In genomic region chr20:10659651-10660601, GRCh38 we compare ENCODE assay signal across 17 cellular contexts. TPM values are rescaled to one million over a fixed set of nuclear protein-coding genes. Genes with fewer than 3 reads are reported as not detected.
DNase-seq lines count a peak whose midpoint lies in the region; ATAC-seq and TF ChIP-seq lines count a peak whose summit lies in the region.
"Had no signal": no experiment of that assay in that cellular context is flagged by ENCODE, and none has a peak within 500 bp of the region (broad histone marks: within the 10 kb centered on the region; RNA-seq: fewer than 3 reads in every experiment).

No MANE protein-coding gene starts in this region.

- ATAC-seq in Right ventricle myocardium inferior = no peak
- ATAC-seq in upper lobe of left lung (ENCODE audit: low FRiP score in 2 of 2) = peak; percentile 50 to 88
- ATAC-seq in HG03442 (IDR thresholded peaks at IDR 0.05; ENCODE audit: unreplicated experiment) = no peak
- no peak for ATAC-seq in GM21526 (IDR thresholded peaks at IDR 0.05; ENCODE audit: low FRiP score, unreplicated experiment)
- no peak for ATAC-seq in activated T-cell treated with anti-CD3 and anti-CD28 coated beads, Interleukin-2, amount 50 U/mL, for 4 hours
- ATAC-seq: naive thymus-derived CD8-positive, alpha-beta T cell had no signal

- H3K4me1 ChIP-seq in cardiac muscle cell (ENCODE audit: low read depth) (peaks cover 53% of the 10 kb centered on the region), esophagus squamous epithelium (peaks cover 36 to 100% (median 93%) of the 10 kb centered on the region in 3 donors), upper lobe of left lung (peaks cover 19 to 52% (median 31%) of the 10 kb centered on the region in 4 donors)

- peaks cover 98% of the 10 kb centered on the region for H3K4me1 Mint-ChIP-seq in nephron progenitor cell
- H3K4me1 Mint-ChIP-seq in activated T-cell treated with anti-CD3 and anti-CD28 coated beads, Interleukin-2, amount 50 U/mL, for 4 hours (ENCODE audit: low read depth) = no peaks in the 10 kb centered on the region
- H3K4me1 Mint-ChIP-seq: central memory CD8-positive, alpha-beta T cell had no signal

- intact Hi-C loops in Right ventricle myocardium inferior (cut with DNase I) = no loop called here
- intact Hi-C loops in esophagus squamous epithelium (cut with DNase I) = loop anchor here (10.0 kb wide), 2 partner anchors 65 to 105 kb away; no protein-coding TSS in a partner anchor

- DNase-seq in cardiac muscle cell (ENCODE audit: low read depth in 1 of 2, low spot score in 1 of 2) (no peak), Right ventricle myocardium inferior (ENCODE audit: missing footprints) (no peak), esophagus squamous epithelium (lab: John Stamatoyannopoulos, UW) (no peak), nephron progenitor cell (no peak), upper lobe of left lung (peak; percentile 25 to 77)
- DNase-seq in activated T-cell treated with anti-CD3 and anti-CD28 coated beads, Interleukin-2, amount 50 U/mL, for 4 hours = no peak
- DNase-seq: activated CD4-positive, alpha-beta memory T cell treated with anti-CD3 and anti-CD28 coated beads for 36 hours; activated gamma-delta T cell treated with Interleukin-2 at 50 U/mL for 16 hours; naive thymus-derived CD8-positive, alpha-beta T cell; NCI-H524; T-helper 9 cell had no signal

- H3K27ac ChIP-seq in cardiac muscle cell = peak overlapping the region; percentile 79
- peak overlapping the region; percentile 74 to 99 (median 88) for H3K27ac ChIP-seq in esophagus squamous epithelium
- peak overlapping the region; percentile 41 to 70 (median 62) for H3K27ac ChIP-seq in upper lobe of left lung
- H3K27ac ChIP-seq: HL-60 had no signal

- WGBS in esophagus squamous epithelium, 2 donors = 50 to 55% methylated on average over 12 of the region's 12 CpGs
- 53 to 65% methylated on average over 12 of the region's 12 CpGs for WGBS in upper lobe of left lung, 2 donors

- no peaks in the 10 kb centered on the region for H3K9me3 ChIP-seq in cardiac muscle cell (ENCODE audit: low read depth)
- no peaks in the 10 kb centered on the region for H3K9me3 ChIP-seq in esophagus squamous epithelium
- no peaks in the 10 kb centered on the region for H3K9me3 ChIP-seq in upper lobe of left lung
- H3K9me3 ChIP-seq: esophagus muscularis mucosa, uterus had no signal

- no peak overlapping the region for H3K4me3 ChIP-seq in cardiac muscle cell
- peak overlapping the region in 1 of 4 donors; percentile 15 for H3K4me3 ChIP-seq in esophagus squamous epithelium
- no peak overlapping the region for H3K4me3 ChIP-seq in upper lobe of left lung
- H3K4me3 ChIP-seq: esophagus muscularis mucosa, uterus had no signal

- H3K27me3 Mint-ChIP-seq in nephron progenitor cell (ENCODE audit: low read depth, poor library complexity) = peaks cover 3% of the 10 kb centered on the region
- H3K27me3 Mint-ChIP-seq in activated T-cell treated with anti-CD3 and anti-CD28 coated beads, Interleukin-2, amount 50 U/mL, for 4 hours (ENCODE audit: low read depth) = peaks cover 27% of the 10 kb centered on the region

- no peaks in the 10 kb centered on the region for H3K9me3 Mint-ChIP-seq in nephron progenitor cell
- H3K9me3 Mint-ChIP-seq in activated T-cell treated with anti-CD3 and anti-CD28 coated beads, Interleukin-2, amount 50 U/mL, for 4 hours = no peaks in the 10 kb centered on the region
- H3K9me3 Mint-ChIP-seq: activated CD4-positive, alpha-beta memory T cell treated with anti-CD3 and anti-CD28 coated beads for 36 hours; central memory CD8-positive, alpha-beta T cell; naive thymus-derived CD8-positive, alpha-beta T cell had no signal

- TF ChIP-seq POLR2A in esophagus squamous epithelium (IDR thresholded peaks at IDR 0.05) (no peak), upper lobe of left lung (IDR thresholded peaks at IDR 0.05) (peak in 1 of 4 donors; percentile 2)

- H3K27me3 ChIP-seq in cardiac muscle cell (no peaks in the 10 kb centered on the region), esophagus squamous epithelium (no peaks in the 10 kb centered on the region), upper lobe of left lung (no peaks in the 10 kb centered on the region)
- H3K27me3 ChIP-seq: esophagus muscularis mucosa, uterus had no signal

- TF ChIP-seq CTCF in cardiac muscle cell (IDR thresholded peaks at IDR 0.05; ENCODE audit: low read depth, low read length) = no peak
- TF ChIP-seq CTCF in esophagus squamous epithelium (IDR thresholded peaks at IDR 0.05) = no peak
- TF ChIP-seq CTCF in nephron progenitor cell (IDR thresholded peaks at IDR 0.05) = no peak
- no peak for TF ChIP-seq CTCF in upper lobe of left lung (IDR thresholded peaks at IDR 0.05)

- TF ChIP-seq EP300 in upper lobe of left lung (IDR thresholded peaks at IDR 0.05) = peak in 1 of 4 donors; percentile 12

- H3K36me3 ChIP-seq in cardiac muscle cell (peaks cover 36% of the 10 kb centered on the region), esophagus squamous epithelium (peaks cover 16 to 93% (median 37%) of the 10 kb centered on the region in 3 donors), upper lobe of left lung (peaks cover 5 to 84% (median 36%) of the 10 kb centered on the region in 4 donors)
- H3K36me3 ChIP-seq: uterus had no signal

- peak overlapping the region; percentile 38 for H3K4me3 Mint-ChIP-seq in nephron progenitor cell
- no peak overlapping the region for H3K4me3 Mint-ChIP-seq in activated T-cell treated with anti-CD3 and anti-CD28 coated beads, Interleukin-2, amount 50 U/mL, for 4 hours
- H3K4me3 Mint-ChIP-seq: activated CD4-positive, alpha-beta memory T cell treated with anti-CD3 and anti-CD28 coated beads for 36 hours; central memory CD8-positive, alpha-beta T cell; naive thymus-derived CD8-positive, alpha-beta T cell had no signal

- peaks cover 95% of the 10 kb centered on the region for H3K36me3 Mint-ChIP-seq in nephron progenitor cell (ENCODE audit: low read depth)
- H3K36me3 Mint-ChIP-seq in activated T-cell treated with anti-CD3 and anti-CD28 coated beads, Interleukin-2, amount 50 U/mL, for 4 hours (ENCODE audit: insufficient read depth) = no peaks in the 10 kb centered on the region
- H3K36me3 Mint-ChIP-seq: activated CD4-positive, alpha-beta memory T cell treated with anti-CD3 and anti-CD28 coated beads for 36 hours; naive thymus-derived CD8-positive, alpha-beta T cell had no signal

- peak overlapping the region; percentile 85 for H3K27ac Mint-ChIP-seq in nephron progenitor cell
- H3K27ac Mint-ChIP-seq: activated CD4-positive, alpha-beta memory T cell treated with anti-CD3 and anti-CD28 coated beads for 36 hours; naive thymus-derived CD8-positive, alpha-beta T cell had no signal

RNA-seq across cellular contexts. Expression of gene JAG1, which starts 13.9 kb away (rescaled TPM):
- total RNA-seq in cardiac muscle cell = 45.3 and 53.2 TPM in 2 replicates
- 18.3 and 21.3 TPM in 2 replicates for polyA plus RNA-seq in cardiac muscle cell
- 24.4 TPM for total RNA-seq in Right ventricle myocardium inferior
- 100 to 1,000 TPM in 3 of 4 donors, 10 to 100 TPM in 1; 89.6 to 182 (median 123) TPM for total RNA-seq in esophagus squamous epithelium
- 10 to 100 TPM; 37.7 to 57.4 (median 47.0) TPM for total RNA-seq in upper lobe of left lung
- total RNA-seq in activated T-cell treated with anti-CD3 and anti-CD28 coated beads, Interleukin-2, amount 50 U/mL, for 4 hours = under 1 TPM; 0.33 to 0.47 (median 0.38) TPM

Comparison
In these comparisons a context has a peak if more than half of its experiments do, and no peak if none do; other contexts are left out.
1. DNase-seq: peak in upper lobe of left lung (2 of 2); none in cardiac muscle cell (0 of 2), Right ventricle myocardium inferior (single experiment), esophagus squamous epithelium (single experiment), nephron progenitor cell (single experiment) and activated T-cell treated with anti-CD3 and anti-CD28 coated beads, Interleukin-2, amount 50 U/mL, for 4 hours (single experiment).
2. ATAC-seq: peak in upper lobe of left lung (2 of 2); none in Right ventricle myocardium inferior (single experiment), HG03442 (single experiment), GM21526 (single experiment) and activated T-cell treated with anti-CD3 and anti-CD28 coated beads, Interleukin-2, amount 50 U/mL, for 4 hours (0 of 2).
3. RNA of gene JAG1, which starts 13.9 kb away (total RNA-seq): 89.6 to 182 TPM in esophagus squamous epithelium, 45.3 to 53.2 TPM in cardiac muscle cell, 37.7 to 57.4 TPM in upper lobe of left lung and 24.4 TPM in Right ventricle myocardium inferior (single experiment); 0.33 to 0.47 TPM in activated T-cell treated with anti-CD3 and anti-CD28 coated beads, Interleukin-2, amount 50 U/mL, for 4 hours; every median in the first group is over 10 times any median in the second.
4. Peak in every context shown above with its lines, with median percentiles within 50 percentile points of each other: H3K27ac ChIP-seq.